Comparison of ENCODE assay signal across 17 cellular contexts in the genomic region with DNA sequence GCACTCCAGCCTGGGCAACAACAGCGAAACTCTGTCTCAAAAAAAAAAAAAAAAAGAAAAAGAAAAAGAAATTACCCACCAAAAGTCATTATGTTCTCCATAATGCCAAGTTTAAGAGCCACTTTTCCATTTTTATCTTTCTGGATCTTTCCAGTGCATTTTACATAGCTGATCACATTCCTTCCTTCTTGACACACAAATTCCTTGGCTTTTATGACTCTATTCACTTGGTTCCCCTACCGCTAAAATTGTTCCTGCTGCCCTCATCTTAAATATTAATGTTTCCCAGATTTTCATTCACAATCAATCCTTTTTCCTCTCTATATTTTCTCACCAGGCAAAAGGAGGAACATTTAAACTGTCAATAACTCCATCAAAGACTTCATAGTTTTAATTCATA.
"Had no signal": no experiment of that assay in that cellular context is flagged by ENCODE, and none has a peak within 500 bp of the region (broad histone marks: within the 10 kb centered on the region; RNA-seq: fewer than 3 reads in every experiment).

No MANE protein-coding gene starts in this region.

- DNase-seq: activated CD4-positive, alpha-beta T cell treated with anti-CD3 and anti-CD28 coated beads for 48 hours; activated CD8-positive, alpha-beta memory T cell treated with anti-CD3 and anti-CD28 coated beads, Interleukin-2, amount 50 U/mL, for 4 hours; activated CD8-positive, alpha-beta T cell treated with anti-CD3 and anti-CD28 coated beads for 36 hours; activated naive CD4-positive, alpha-beta T cell treated with anti-CD3 and anti-CD28 coated beads for 36 hours; body of pancreas; caudate nucleus; esophagus squamous epithelium; foreskin keratinocyte; glutamatergic neuron; hypothalamus; left ventricle myocardium inferior; nephron progenitor cell; occipital lobe; stimulated activated CD4-positive, alpha-beta T cell treated with anti-CD3 and anti-CD28 coated beads, Interleukin-2, amount 100 ng/mL, for 48 hours had no signal

- H3K27ac Mint-ChIP-seq: activated naive CD4-positive, alpha-beta T cell treated with anti-CD3 and anti-CD28 coated beads for 36 hours; memory B cell had no signal

- H3K4me1 ChIP-seq: body of pancreas, foreskin keratinocyte had no signal

- H3K9me3 ChIP-seq: body of pancreas, esophagus squamous epithelium, left ventricle myocardium inferior had no signal

- H3K27me3 Mint-ChIP-seq: activated CD8-positive, alpha-beta T cell treated with anti-CD3 and anti-CD28 coated beads for 36 hours; memory B cell had no signal

- H3K4me1 Mint-ChIP-seq: nephron progenitor cell had no signal

- H3K27me3 ChIP-seq: body of pancreas, esophagus squamous epithelium, foreskin keratinocyte had no signal

- H3K4me3 ChIP-seq: body of pancreas, coronary artery, esophagus squamous epithelium, left ventricle myocardium inferior, SK-N-MC had no signal

- H3K27ac ChIP-seq: body of pancreas, coronary artery, esophagus squamous epithelium, foreskin keratinocyte, left ventricle myocardium inferior, SK-N-MC had no signal

- ATAC-seq: activated CD8-positive, alpha-beta T cell treated with anti-CD3 and anti-CD28 coated beads for 36 hours; body of pancreas; foreskin keratinocyte had no signal

- H3K4me3 Mint-ChIP-seq: activated CD8-positive, alpha-beta T cell treated with anti-CD3 and anti-CD28 coated beads for 36 hours; activated naive CD4-positive, alpha-beta T cell treated with anti-CD3 and anti-CD28 coated beads for 36 hours; memory B cell; nephron progenitor cell had no signal
